Comparison of ENCODE assay signal across 8 cellular contexts in the genomic region with DNA sequence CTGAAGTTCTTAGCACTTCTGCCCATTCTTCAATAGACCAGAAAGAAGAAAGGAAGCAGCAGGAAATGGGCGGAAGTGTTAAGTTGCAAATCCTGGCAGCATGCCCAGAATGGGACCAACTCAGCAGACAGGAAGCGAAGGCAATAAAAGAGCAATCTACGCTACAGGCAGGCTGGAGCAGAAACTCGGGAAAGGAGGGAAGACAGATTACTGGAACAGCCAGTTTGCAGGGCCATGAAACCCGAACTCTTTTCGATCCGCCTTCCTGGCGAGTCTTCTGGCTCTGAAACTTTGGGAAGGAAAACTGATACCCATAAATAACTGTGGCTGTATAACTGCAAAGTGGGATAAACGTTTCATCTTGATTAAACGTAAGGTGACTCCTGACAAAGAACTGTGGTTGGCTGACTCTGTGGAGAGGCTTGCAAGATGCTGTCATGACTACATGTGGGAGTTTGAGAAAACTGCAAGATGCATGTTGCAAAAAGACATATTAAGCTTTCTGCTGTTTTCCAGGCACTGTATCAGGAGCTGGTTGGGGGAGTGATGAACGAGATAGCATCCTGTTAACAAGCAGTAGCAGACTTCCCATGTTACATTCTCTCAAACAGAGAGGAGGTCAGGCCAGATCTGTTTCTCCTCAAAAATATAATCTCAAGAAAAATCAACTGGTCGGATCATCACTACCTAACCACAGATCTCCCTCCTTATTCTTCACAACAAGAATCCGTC.
A peak's percentile ranks its signal among the peaks of the same experiment; 100 is the strongest.
DNase-seq lines count a peak whose midpoint lies in the region; ATAC-seq and TF ChIP-seq lines count a peak whose summit lies in the region.

No MANE protein-coding gene starts in this region.

- WGBS in psoas muscle, 3 donors = 18% methylated on average over 13 of the region's 13 CpGs

- no peak overlapping the region for H3K4me2 ChIP-seq in MM.1S (ENCODE audit: low read depth, low read length)

- H3K27me3 Mint-ChIP-seq in MCF 10A (ENCODE audit: insufficient read depth, unreplicated experiment) = no peaks in the 10 kb centered on the region

- intact Hi-C loops in MCF 10A (cut with micrococcal nuclease) = no loop called here
- intact Hi-C loops in breast epithelium (cut with DNase I; ENCODE audit: low total_unique reads) = no loop called here
- intact Hi-C loops in psoas muscle (cut with DNase I) = loop anchor here in 1 of 2 donors (5.0 kb wide), 1 partner anchor 104 kb away; no protein-coding TSS in a partner anchor

- peak overlapping the region; percentile 17 for H3K4me3 Mint-ChIP-seq in MCF 10A (ENCODE audit: unreplicated experiment)

- H3K36me3 Mint-ChIP-seq in MCF 10A (ENCODE audit: insufficient read depth, unreplicated experiment) = no peaks in the 10 kb centered on the region

- no peaks in the 10 kb centered on the region for H3K79me2 ChIP-seq in MM.1S (ENCODE audit: low read length)

- no peaks in the 10 kb centered on the region for H3K36me3 ChIP-seq in breast epithelium
- H3K36me3 ChIP-seq in psoas muscle (ENCODE audit: insufficient read depth in 1 of 2, low read depth in 1 of 2) = no peaks in the 10 kb centered on the region
- H3K36me3 ChIP-seq in MM.1S (replicated peaks; ENCODE audit: insufficient read depth, low read length) = no peaks in the 10 kb centered on the region

- H3K4me3 ChIP-seq in breast epithelium (peak overlapping the region in 1 of 3 donors; percentile 29), psoas muscle (no peak overlapping the region), MM.1S (ENCODE audit: low read length) (no peak overlapping the region)

- H4K20me1 ChIP-seq in MM.1S (ENCODE audit: insufficient read depth, low read length) = no peaks in the 10 kb centered on the region

- POLR2A ChIA-PET in MCF 10A (lab: Yijun Ruan, JAX) = no interaction called here

- no peak overlapping the region for H3K9ac ChIP-seq in MM.1S (ENCODE audit: low read length)

- H2AFZ ChIP-seq in MM.1S (ENCODE audit: low read length) = no peak overlapping the region

- H3K4me1 ChIP-seq in breast epithelium (no peaks in the 10 kb centered on the region), foreskin keratinocyte (peaks cover 11% of the 10 kb centered on the region), psoas muscle (peaks cover 11% of the 10 kb centered on the region), MM.1S (ENCODE audit: low read length) (no peaks in the 10 kb centered on the region)

- no peaks in the 10 kb centered on the region for H3K9me2 ChIP-seq in MM.1S (replicated peaks; ENCODE audit: insufficient read depth, low read length)

- H3K9me3 ChIP-seq in breast epithelium (no peaks in the 10 kb centered on the region), psoas muscle (no peaks in the 10 kb centered on the region), MM.1S (replicated peaks; ENCODE audit: insufficient read depth, low read length) (no peaks in the 10 kb centered on the region)

- no peak for TF ChIP-seq CTCF in MCF 10A (IDR thresholded peaks at IDR 0.05; ENCODE audit: unreplicated experiment)
- no peak for TF ChIP-seq CTCF in breast epithelium (IDR thresholded peaks at IDR 0.05)
- no peak for TF ChIP-seq CTCF in foreskin keratinocyte (conservative IDR thresholded peaks at IDR 0.05)
- TF ChIP-seq CTCF in psoas muscle (IDR thresholded peaks at IDR 0.05) = no peak
- no peak for TF ChIP-seq CTCF in MM.1S (IDR thresholded peaks at IDR 0.05; ENCODE audit: low read length)

- no peak for TF ChIP-seq POLR2A in breast epithelium (IDR thresholded peaks at IDR 0.05)

- no TSS peak for BruUV-seq in MCF 10A (replicated peaks; lab: Mats Ljungman, UMichigan)

- ATAC-seq in foreskin keratinocyte = peak; percentile 88
- ATAC-seq in psoas muscle = peak; percentile 69 to 82 (median 78)
- ATAC-seq in HG03135 (IDR thresholded peaks at IDR 0.05; ENCODE audit: unreplicated experiment) = no peak

- H3K27ac ChIP-seq in breast epithelium = peak overlapping the region in 1 of 2 donors; percentile 39
- H3K27ac ChIP-seq in foreskin keratinocyte = no peak overlapping the region
- H3K27ac ChIP-seq in psoas muscle = peak overlapping the region; percentile 37
- H3K27ac ChIP-seq in MM.1S (ENCODE audit: low read length) = no peak overlapping the region

- no peak overlapping the region for H3K27ac Mint-ChIP-seq in MCF 10A (ENCODE audit: low read depth, unreplicated experiment)

- DNase-seq in MCF 10A (ENCODE audit: unreplicated experiment) = peak; percentile 94
- DNase-seq in breast epithelium (ENCODE audit: low spot score in 2 of 2) = no peak
- DNase-seq in NCI-H748 (lab: John Stamatoyannopoulos, UW; ENCODE audit: unreplicated experiment) = peak; percentile 94
- peak; percentile 60 for DNase-seq in activated T-cell treated with anti-CD3 and anti-CD28 coated beads, Interleukin-2, amount 50 U/mL, for 1 hour
- DNase-seq in foreskin keratinocyte = peak; percentile 84 to 90
- peak; percentile 68 to 78 for DNase-seq in psoas muscle
- no peak for DNase-seq in MM.1S

- no peaks in the 10 kb centered on the region for H3K9me3 Mint-ChIP-seq in MCF 10A (ENCODE audit: unreplicated experiment)

- H3K27me3 ChIP-seq in breast epithelium (no peaks in the 10 kb centered on the region), foreskin keratinocyte (no peaks in the 10 kb centered on the region), psoas muscle (ENCODE audit: insufficient read depth in 3 of 3, low read length in 2 of 3) (peaks cover 0 to 2% (median 0%) of the 10 kb centered on the region in 3 donors), MM.1S (replicated peaks; ENCODE audit: insufficient read depth, low read length) (no peaks in the 10 kb centered on the region)

- H3F3A ChIP-seq in MM.1S (ENCODE audit: insufficient read depth, low read length) = no peaks in the 10 kb centered on the region

- H3K4me1 Mint-ChIP-seq in MCF 10A (ENCODE audit: insufficient read depth, unreplicated experiment) = peaks cover 10% of the 10 kb centered on the region

- CTCF ChIA-PET in MCF 10A (lab: Yijun Ruan, JAX) = interaction anchor here (0.7 to 17.3 kb wide), 3 partner anchors 40 to 581 kb away, joined by 3 to 292 read pairs (median 3); no protein-coding TSS in a partner anchor

Comparison
In these comparisons a context has a peak if more than half of its experiments do, and no peak if none do; other contexts are left out.
1. DNase-seq: peak in MCF 10A (single experiment), NCI-H748 (single experiment), activated T-cell treated with anti-CD3 and anti-CD28 coated beads, Interleukin-2, amount 50 U/mL, for 1 hour (single experiment), foreskin keratinocyte (2 of 2) and psoas muscle (2 of 2); none in breast epithelium (0 of 2) and MM.1S (single experiment).